In genomic region chr5:133686566-133686965, GRCh38 we compare ENCODE assay signal across 28 cellular contexts.
"Had no signal": no experiment of that assay in that cellular context is flagged by ENCODE, and none has a peak within 500 bp of the region (broad histone marks: within the 10 kb centered on the region; RNA-seq: fewer than 3 reads in every experiment).

No MANE protein-coding gene starts in this region.

- H3K36me3 ChIP-seq: gastrocnemius medialis, prostate gland, right atrium auricular region, thyroid gland, vagina had no signal

- H3K4me3 Mint-ChIP-seq: memory B cell; naive B cell; natural killer cell treated with Interleukin-12 subunit alpha and Interleukin-12 subunit beta and Interleukin-15 and Interleukin-18, amount 100 ng/mL, for 72 hours; neural crest cell; stimulated activated naive CD8-positive, alpha-beta T cell treated with anti-CD3 and anti-CD28 coated beads, Interleukin-15, amount 100 ng/mL, for 72 hours had no signal

- H2AFZ ChIP-seq: parathyroid adenoma had no signal

- H3K4me1 ChIP-seq: gastrocnemius medialis, parathyroid adenoma, prostate gland, right atrium auricular region, vagina had no signal

- FAIRE-seq: colon, kidney had no signal

- H3K36me3 Mint-ChIP-seq: memory B cell; naive B cell; natural killer cell treated with Interleukin-12 subunit alpha and Interleukin-12 subunit beta and Interleukin-15 and Interleukin-18, amount 100 ng/mL, for 72 hours had no signal

- DNase-seq: dorsolateral prefrontal cortex; effector CD4-positive, alpha-beta T cell; erythroblast; gastrocnemius medialis; head of caudate nucleus; kidney; mucosa of descending colon; naive B cell; stimulated activated CD4-positive, alpha-beta T cell treated with anti-CD3 and anti-CD28 coated beads, Interleukin-12 subunit alpha, Interleukin-12 subunit beta, amount 100 ng/mL, for 4 hours; stimulated activated CD4-positive, alpha-beta T cell treated with anti-CD3 and anti-CD28 coated beads, Interleukin-1b, Interleukin-23, amount 100 ng/mL, for 48 hours; stimulated activated CD4-positive, alpha-beta T cell treated with anti-CD3 and anti-CD28 coated beads, Interleukin-4, amount 100 ng/mL, for 1 hour; stimulated activated CD8-positive, alpha-beta memory T cell treated with anti-CD3 and anti-CD28 coated beads, Interleukin-4, amount 100 ng/mL, for 48 hours; stimulated activated naive CD4-positive, alpha-beta T cell; stimulated activated naive CD8-positive, alpha-beta T cell treated with anti-CD3 and anti-CD28 coated beads, Interleukin-15, amount 100 ng/mL, for 72 hours; thyroid gland; trophoblast cell had no signal

- H3K79me2 ChIP-seq: parathyroid adenoma had no signal

- H3K9me3 ChIP-seq: gastrocnemius medialis, mucosa of descending colon, prostate gland, right atrium auricular region, thyroid gland, vagina had no signal

- H3K27ac Mint-ChIP-seq: memory B cell; naive B cell; natural killer cell treated with Interleukin-12 subunit alpha and Interleukin-12 subunit beta and Interleukin-15 and Interleukin-18, amount 100 ng/mL, for 72 hours had no signal

- H3K27me3 ChIP-seq: right atrium auricular region, thyroid gland, vagina had no signal

- H3K4me2 ChIP-seq: smooth muscle cell had no signal

- ATAC-seq: gastrocnemius medialis; left lobe of liver; mucosa of descending colon; natural killer cell treated with Interleukin-12 subunit alpha and Interleukin-12 subunit beta and Interleukin-15 and Interleukin-18, amount 100 ng/mL, for 72 hours; sciatic nerve; stimulated activated naive CD8-positive, alpha-beta T cell treated with anti-CD3 and anti-CD28 coated beads, Interleukin-15, amount 100 ng/mL, for 72 hours had no signal

- H3K9ac ChIP-seq: parathyroid adenoma had no signal

- H3K4me3 ChIP-seq: dorsolateral prefrontal cortex, gastrocnemius medialis, lung, mucosa of descending colon, prostate gland, right atrium auricular region, smooth muscle cell, thyroid gland, vagina had no signal

- H3K4me1 Mint-ChIP-seq: memory B cell; stimulated activated naive CD8-positive, alpha-beta T cell treated with anti-CD3 and anti-CD28 coated beads, Interleukin-15, amount 100 ng/mL, for 72 hours had no signal

- H3K9me3 Mint-ChIP-seq: memory B cell; naive B cell; natural killer cell treated with Interleukin-12 subunit alpha and Interleukin-12 subunit beta and Interleukin-15 and Interleukin-18, amount 100 ng/mL, for 72 hours; neural crest cell; stimulated activated naive CD8-positive, alpha-beta T cell treated with anti-CD3 and anti-CD28 coated beads, Interleukin-15, amount 100 ng/mL, for 72 hours had no signal

- H3K27ac ChIP-seq: dorsolateral prefrontal cortex, gastrocnemius medialis, parathyroid adenoma, prostate gland, right atrium auricular region, thyroid gland, vagina had no signal
